8 cellular contexts compared by ENCODE assay signal in genomic region chr7:99504603-99505323, GRCh38. TPM values are rescaled to one million over a fixed set of nuclear protein-coding genes. Genes with fewer than 3 reads are reported as not detected.
A peak's percentile ranks its signal among the peaks of the same experiment; 100 is the strongest.
DNase-seq lines count a peak whose midpoint lies in the region; ATAC-seq and TF ChIP-seq lines count a peak whose summit lies in the region.

Gene ZKSCAN5, plus strand, starts transcription at chr7:99504662. Its CDS starts 1,383 bp downstream, at chr7:99506045.

- H2AFZ ChIP-seq in OCI-LY3 (ENCODE audit: low read depth, low read length) = peak within 1 kb of the TSS; percentile 93

- H3K9ac ChIP-seq in OCI-LY3 (ENCODE audit: low read length) = peak within 1 kb of the TSS; percentile 72

- H3K4me1 ChIP-seq in OCI-LY3 (ENCODE audit: low read length) = peaks cover 13% of the 10 kb centered on the region
- H3K4me1 ChIP-seq in mononuclear cell (ENCODE audit: insufficient read depth, low read length) = peaks cover 38% of the 10 kb centered on the region

- H3K4me3 ChIP-seq in OCI-LY3 (ENCODE audit: low read length) = peak within 1 kb of the TSS; percentile 88
- peak within 1 kb of the TSS; percentile 94 for H3K4me3 ChIP-seq in epithelial cell of esophagus (ENCODE audit: low read length)
- H3K4me3 ChIP-seq in mononuclear cell (ENCODE audit: low read length) = peak within 1 kb of the TSS; percentile 88

- H3K27me3 ChIP-seq in OCI-LY3 (ENCODE audit: low read depth, low read length) = no peaks in the 10 kb centered on the region
- no peaks in the 10 kb centered on the region for H3K27me3 ChIP-seq in mononuclear cell (ENCODE audit: insufficient read depth, low read length)

- peaks cover 47% of the 10 kb centered on the region for H3K79me2 ChIP-seq in OCI-LY3 (ENCODE audit: low read length)

- no peaks in the 10 kb centered on the region for H4K20me1 ChIP-seq in OCI-LY3 (ENCODE audit: insufficient read depth, low read length)

- peak within 1 kb of the TSS; percentile 94 for H3K4me2 ChIP-seq in OCI-LY3 (ENCODE audit: low read length)

- peak; percentile 68 for ATAC-seq in GM21526 (IDR thresholded peaks at IDR 0.05; ENCODE audit: low FRiP score, unreplicated experiment)

- DNase-seq in DMS 273 (lab: John Stamatoyannopoulos, UW; ENCODE audit: unreplicated experiment) (peak; percentile 99), HuH-7.5 (ENCODE audit: low spot score) (peak; percentile 88), activated T-cell treated with anti-CD3 and anti-CD28 coated beads for 1 hour (ENCODE audit: low read depth) (peak; percentile 98), epithelial cell of esophagus (ENCODE audit: low read depth) (peak; percentile 98)
- DNase-seq in stimulated activated CD8-positive, alpha-beta memory T cell treated with anti-CD3 and anti-CD28 coated beads, Interleukin-2, amount 100 ng/mL, for 48 hours (ENCODE audit: low read depth in 2 of 2) = peak; percentile 94 to 97

- H3K9me3 ChIP-seq in OCI-LY3 (ENCODE audit: insufficient read depth, low read length) (no peaks in the 10 kb centered on the region), mononuclear cell (ENCODE audit: low read depth, low read length) (no peaks in the 10 kb centered on the region)

- TF ChIP-seq CTCF in OCI-LY3 (IDR thresholded peaks at IDR 0.05; ENCODE audit: low read depth, low read length) (no peak), epithelial cell of esophagus (IDR thresholded peaks at IDR 0.05; ENCODE audit: insufficient read depth, low read depth, low read length, missing control alignments) (no peak)

- no peaks in the 10 kb centered on the region for H3K36me3 ChIP-seq in OCI-LY3 (replicated peaks; ENCODE audit: low read depth, low read length)

- H3K27ac ChIP-seq in OCI-LY3 (ENCODE audit: low read length) = peak within 1 kb of the TSS; percentile 74

RNA-seq across cellular contexts. Expression of gene ZKSCAN5, which starts in this region (rescaled TPM):
- total RNA-seq in mononuclear cell = 6.3 TPM

Comparison
In these comparisons a context has a peak if more than half of its experiments do, and no peak if none do; other contexts are left out.
1. Peak in every context shown above with its lines: DNase-seq, ATAC-seq, H3K4me3 ChIP-seq and H3K27ac ChIP-seq.